ENCODE assay signal across 16 cellular contexts in genomic region chr1:15328245-15328784, GRCh38.
A peak's percentile ranks its signal among the peaks of the same experiment; 100 is the strongest.
DNase-seq lines count a peak whose midpoint lies in the region; ATAC-seq and TF ChIP-seq lines count a peak whose summit lies in the region.
"Had no signal": no experiment of that assay in that cellular context is flagged by ENCODE, and none has a peak within 500 bp of the region (broad histone marks: within the 10 kb centered on the region; RNA-seq: fewer than 3 reads in every experiment).

No MANE protein-coding gene starts in this region.

- H3K27me3 ChIP-seq in spleen (replicated peaks in 1 of 7): peaks cover 0 to 27% (median 3%) of the 10 kb centered on the region in 7 donors
- H3K27me3 ChIP-seq: suprapubic skin had no signal

- H3K4me3 ChIP-seq in coronary artery: peak overlapping the region; percentile 10
- no peak overlapping the region for H3K4me3 ChIP-seq in spleen
- H3K4me3 ChIP-seq: GM12878, GM23338, suprapubic skin had no signal

- H3K27ac ChIP-seq in coronary artery: no peak overlapping the region
- peak overlapping the region in 2 of 8 donors; percentile 15 to 38 for H3K27ac ChIP-seq in spleen
- H3K27ac ChIP-seq: suprapubic skin had no signal

- H3K36me3 ChIP-seq in spleen: no peaks in the 10 kb centered on the region
- H3K36me3 ChIP-seq: suprapubic skin had no signal

- no peaks in the 10 kb centered on the region for H3K9me3 ChIP-seq in spleen
- H3K9me3 ChIP-seq: suprapubic skin had no signal

- DNase-seq in NCI-H446 treated with DMSO at 0.1 percent for 48 hours (lab: John Stamatoyannopoulos, UW) (peak; percentile 83), coronary artery (ENCODE audit: low spot score) (no peak), medulla oblongata (ENCODE audit: extremely low spot score) (peak; percentile 57), spleen (peak; percentile 12)
- no peak for DNase-seq in stimulated activated CD4-positive, alpha-beta T cell treated with anti-CD3 and anti-CD28 coated beads, Interleukin-1b, Interleukin-23, amount 100 ng/mL, for 48 hours
- DNase-seq: activated gamma-delta T cell; naive thymus-derived CD4-positive, alpha-beta T cell; NCI-H1417; RPMI8226; stimulated activated CD4-positive, alpha-beta T cell treated with anti-CD3 and anti-CD28 coated beads, Interleukin-2, amount 100 ng/mL, for 24 hours had no signal

- 56 to 77% (median 67%) methylated on average over 10 of the region's 10 CpGs for WGBS in spleen, 5 donors

- peaks cover 7 to 31% (median 19%) of the 10 kb centered on the region in 6 donors for H3K4me1 ChIP-seq in spleen

- intact Hi-C loops in spleen (cut with DNase I; ENCODE audit: low total_unique reads): no loop called here

- ATAC-seq in HG02763 (IDR thresholded peaks at IDR 0.05; ENCODE audit: unreplicated experiment) (no peak), GM21423 (IDR thresholded peaks at IDR 0.05; ENCODE audit: unreplicated experiment) (no peak)
- ATAC-seq: activated CD4-positive, CD25-positive, alpha-beta regulatory T cell treated with anti-CD3 and anti-CD28 coated beads, Interleukin-2, amount 50 U/mL, for 24 hours; GM12878 had no signal

- TF ChIP-seq POLR2A in spleen (IDR thresholded peaks at IDR 0.05): no peak

- TF ChIP-seq CTCF in coronary artery (IDR thresholded peaks at IDR 0.05) (no peak), spleen (IDR thresholded peaks at IDR 0.05 in 8 of 11, conservative IDR thresholded peaks at IDR 0.05 in 3 of 11) (no peak)

Comparison
In these comparisons a context has a peak if more than half of its experiments do, and no peak if none do; other contexts are left out.
1. DNase-seq: peak in NCI-H446 treated with DMSO at 0.1 percent for 48 hours (single experiment), medulla oblongata (single experiment) and spleen (single experiment); none in coronary artery (single experiment) and stimulated activated CD4-positive, alpha-beta T cell treated with anti-CD3 and anti-CD28 coated beads, Interleukin-1b, Interleukin-23, amount 100 ng/mL, for 48 hours (single experiment).